Comparison of ENCODE assay signal across 21 cellular contexts in the genomic region with DNA sequence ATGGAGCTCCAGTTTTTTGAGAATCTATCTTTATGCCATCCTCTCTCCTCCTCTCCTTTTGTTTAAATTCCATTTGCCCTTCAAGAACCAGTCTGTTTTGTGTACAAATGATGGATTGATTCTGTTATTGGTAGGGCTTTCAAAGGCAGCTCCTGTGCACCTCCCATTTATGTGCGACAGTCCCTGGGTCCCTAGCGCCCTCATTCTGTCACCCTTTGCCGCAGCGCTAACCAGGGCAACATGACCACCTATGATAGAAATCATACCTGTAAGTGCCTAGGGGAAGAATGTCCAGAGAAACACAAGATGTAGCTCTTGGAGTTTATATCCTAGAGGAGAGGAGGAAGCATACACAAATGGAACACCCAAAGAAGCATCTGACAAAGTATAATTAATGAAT.
DNase-seq lines count a peak whose midpoint lies in the region; ATAC-seq, FAIRE-seq and TF ChIP-seq lines count a peak whose summit lies in the region.
"Had no signal": no experiment of that assay in that cellular context is flagged by ENCODE, and none has a peak within 500 bp of the region (broad histone marks: within the 10 kb centered on the region; RNA-seq: fewer than 3 reads in every experiment).

No MANE protein-coding gene starts in this region.

- intact Hi-C loops in OCI-LY7 (cut with micrococcal nuclease; ENCODE audit: unreplicated experiment) (no loop called here), PC-3 (cut with micrococcal nuclease) (no loop called here)

- H3K18ac ChIP-seq in H1 (ENCODE audit: extremely low read depth, low read length) = no peak overlapping the region

- no peak for TF ChIP-seq POLR2A in H1 (IDR thresholded peaks at IDR 0.05; ENCODE audit: control extremely low read depth in 1 of 2, low read depth in 2 of 2, low read length in 2 of 2)

- no peak overlapping the region for H4K5ac ChIP-seq in H1 (ENCODE audit: insufficient read length, low read depth, low read length)

- no peaks in the 10 kb centered on the region for H4K20me1 ChIP-seq in GM23338 (replicated peaks; ENCODE audit: insufficient read depth)
- H4K20me1 ChIP-seq in OCI-LY7 (ENCODE audit: insufficient read depth, low read length) = no peaks in the 10 kb centered on the region
- H4K20me1 ChIP-seq in H1 (replicated peaks in 1 of 2; ENCODE audit: control insufficient read depth in 1 of 2, insufficient read depth in 2 of 2, low read length in 2 of 2) = no peaks in the 10 kb centered on the region
- no peaks in the 10 kb centered on the region for H4K20me1 ChIP-seq in PC-3 (ENCODE audit: low read length)
- H4K20me1 ChIP-seq: BLaER1 treated with 17β-estradiol and CSF1 and Interleukin-3, amounts not matched to agents 10 nM and 100 nM had no signal

- CTCF ChIA-PET in OCI-LY7 (lab: Charles Lee; ENCODE audit: unreplicated experiment) (no interaction called here), H1 (lab: Charles Lee; ENCODE audit: partially characterized antibody) (interaction anchor here (0.5 to 1.9 kb wide), 15 partner anchors 9 to 453 kb away, joined by 3 to 7 read pairs (median 3); no protein-coding TSS in a partner anchor), PC-3 (lab: Charles Lee) (no interaction called here)

- H3K4me3 ChIP-seq in GM23338 = no peak overlapping the region
- no peak overlapping the region for H3K4me3 ChIP-seq in OCI-LY7 (ENCODE audit: low read depth, low read length, poor library complexity, severe bottlenecking)
- H3K4me3 ChIP-seq in H1 (ENCODE audit: extremely low read depth in 1 of 4, insufficient read depth in 2 of 4, low read depth in 3 of 4, low read length in 4 of 4) = no peak overlapping the region
- no peak overlapping the region for H3K4me3 ChIP-seq in PC-3 (ENCODE audit: low read length)
- H3K4me3 ChIP-seq: A549; BLaER1 treated with 17β-estradiol and CSF1 and Interleukin-3, amounts not matched to agents 10 nM and 100 nM had no signal

- no peak overlapping the region for H3K23ac ChIP-seq in H1 (ENCODE audit: insufficient read length)

- H2AFZ ChIP-seq in GM23338 (no peak overlapping the region), OCI-LY7 (ENCODE audit: low read length) (no peak overlapping the region), H1 (ENCODE audit: low read length) (no peak overlapping the region), PC-3 (ENCODE audit: low read length) (no peak overlapping the region)

- BruUV-seq in OCI-LY7 (replicated peaks; lab: Mats Ljungman, UMichigan) = no TSS peak
- no TSS peak for BruUV-seq in PC-3 (replicated peaks; lab: Mats Ljungman, UMichigan)

- no peaks in the 10 kb centered on the region for H3F3A ChIP-seq in GM23338 (replicated peaks; ENCODE audit: low read depth)
- H3F3A ChIP-seq in PC-3 (ENCODE audit: low read length, unreplicated experiment) = no peaks in the 10 kb centered on the region

- TF ChIP-seq CTCF in GM23338 (conservative IDR thresholded peaks at IDR 0.05; ENCODE audit: low read depth in 2 of 2) (peak; percentile 28 to 65; a peak in 3 of 4 replicates), OCI-LY7 (conservative IDR thresholded peaks at IDR 0.05; ENCODE audit: low read length) (0 out of 2 replicates have a peak, but pooled peaks have one; percentile 20), H1 (IDR thresholded peaks at IDR 0.05; ENCODE audit: control extremely low read depth in 1 of 3, insufficient read depth in 1 of 3, low read depth in 1 of 3, low read length in 3 of 3) (peak in 1 of 3 experiments; percentile 25; a peak in 1 of 4 replicates), PC-3 (conservative IDR thresholded peaks at IDR 0.05; ENCODE audit: low read depth, low read length) (no peak)

- peak; percentile 23 to 52; a peak in 3 of 4 replicates for TF ChIP-seq RAD21 in H1 (IDR thresholded peaks at IDR 0.05 in 1 of 2, conservative IDR thresholded peaks at IDR 0.05 in 1 of 2; ENCODE audit: low read depth in 2 of 2, low read length in 2 of 2)

- H3K36me3 Mint-ChIP-seq in GM23338 (ENCODE audit: low read depth) = no peaks in the 10 kb centered on the region
- H3K36me3 Mint-ChIP-seq: CD8-positive, alpha-beta T cell had no signal

- H2AK5ac ChIP-seq in H1 (ENCODE audit: low read depth, low read length) = no peak overlapping the region

- no peak overlapping the region for H2BK15ac ChIP-seq in H1 (ENCODE audit: low read length)

- H4K8ac ChIP-seq in H1 (ENCODE audit: extremely low read depth, insufficient read depth, low read length) = no peak overlapping the region

- H3K23me2 ChIP-seq in H1 (ENCODE audit: low read depth, low read length) = no peaks in the 10 kb centered on the region

- H4K91ac ChIP-seq in H1 (replicated peaks; ENCODE audit: insufficient read length, low read length) = no peak overlapping the region

- H3K4me2 ChIP-seq in GM23338 (no peak overlapping the region), OCI-LY7 (ENCODE audit: low read length) (no peak overlapping the region), H1 (ENCODE audit: insufficient read depth in 1 of 2, low read depth in 2 of 2, low read length in 2 of 2) (no peak overlapping the region), PC-3 (ENCODE audit: low read length) (no peak overlapping the region)
- H3K4me2 ChIP-seq: A549 had no signal

- H3K27me3 ChIP-seq in GM23338 (ENCODE audit: insufficient read depth) = peaks cover 9% of the 10 kb centered on the region
- peaks cover 2 to 6% (median 4%) of the 10 kb centered on the region in 4 experiments; a peak in 5 of 7 replicates for H3K27me3 ChIP-seq in H1 (replicated peaks in 1 of 4; ENCODE audit: control insufficient read depth in 3 of 4, extremely low read depth in 1 of 4, insufficient read depth in 3 of 4, low read length in 3 of 4)
- peaks cover 18% of the 10 kb centered on the region; the same call in 1 of the 2 replicates for H3K27me3 ChIP-seq in PC-3 (ENCODE audit: low read length)

- FAIRE-seq in H1 (lab: Jason Lieb, UNC) = no peak
- FAIRE-seq: A549, D721Med, G401.6, GM12891, GM18507 had no signal

- no peak overlapping the region for H2BK5ac ChIP-seq in H1 (ENCODE audit: low read depth, low read length)

- H3K27ac Mint-ChIP-seq in GM23338 = no peak overlapping the region
- H3K27ac Mint-ChIP-seq: B cell; CD4-positive, alpha-beta T cell; CD8-positive, alpha-beta T cell had no signal

- no peaks in the 10 kb centered on the region for H3K79me2 ChIP-seq in GM23338 (replicated peaks; ENCODE audit: insufficient read depth)
- no peaks in the 10 kb centered on the region for H3K79me2 ChIP-seq in OCI-LY7 (ENCODE audit: insufficient read depth, low read depth, low read length)
- H3K79me2 ChIP-seq in H1 (ENCODE audit: control insufficient read depth in 1 of 2, insufficient read depth in 2 of 2, low read length in 2 of 2) = no peaks in the 10 kb centered on the region
- no peaks in the 10 kb centered on the region for H3K79me2 ChIP-seq in PC-3 (ENCODE audit: low read length)

- TF ChIP-seq EP300 in H1 (IDR thresholded peaks at IDR 0.05; ENCODE audit: borderline replicate concordance in 1 of 2, low read depth in 2 of 2, low read length in 2 of 2) = no peak

- ATAC-seq in GM23338 (no peak), PC-3 (no peak), GM18498 (IDR thresholded peaks at IDR 0.05; ENCODE audit: unreplicated experiment) (no peak)
- ATAC-seq: A549; CD8-positive, alpha-beta T cell had no signal

- POLR2A ChIA-PET in OCI-LY7 (lab: Charles Lee) (interaction anchor here (0.6 kb wide), 1 partner anchor 50 kb away, joined by 5 read pairs; no protein-coding TSS in a partner anchor), H1 (lab: Charles Lee; ENCODE audit: partially characterized antibody) (interaction anchor here (0.5 kb wide), 1 partner anchor 384 kb away, joined by 3 read pairs; no protein-coding TSS in a partner anchor), PC-3 (lab: Charles Lee; ENCODE audit: unreplicated experiment) (no interaction called here)

- H3K56ac ChIP-seq in H1 (replicated peaks; ENCODE audit: insufficient read length, low read depth, low read length) = no peak overlapping the region

- no peak overlapping the region for H2BK12ac ChIP-seq in H1 (ENCODE audit: low read depth, low read length)

- H3K4me1 ChIP-seq in GM23338 (ENCODE audit: insufficient read depth) = no peaks in the 10 kb centered on the region
- H3K4me1 ChIP-seq in OCI-LY7 (ENCODE audit: insufficient read depth, low read length, poor library complexity, severe bottlenecking) = peaks cover 26% of the 10 kb centered on the region
- no peaks in the 10 kb centered on the region; a peak in 1 of 7 replicates for H3K4me1 ChIP-seq in H1 (replicated peaks in 1 of 4; ENCODE audit: control insufficient read depth in 3 of 4, insufficient read depth in 4 of 4, low read length in 3 of 4)
- no peaks in the 10 kb centered on the region for H3K4me1 ChIP-seq in PC-3 (ENCODE audit: insufficient read depth, low read length)
- H3K4me1 ChIP-seq: A549, Caco-2 had no signal

- no peak overlapping the region for H2BK20ac ChIP-seq in H1 (ENCODE audit: low read length)

- DNase-seq in GM23338 (ENCODE audit: low spot score) (peak; percentile 17), OCI-LY7 (ENCODE audit: low spot score) (no peak), H1 (ENCODE audit: low read depth in 1 of 2, low spot score in 2 of 2) (no peak), PC-3 (no peak)
- DNase-seq: AML-193; Caco-2; Calu3; CD4-positive, alpha-beta T cell; CD8-positive, alpha-beta T cell; DMS79 treated with DMSO at 0.1 percent for 48 hours; GF-D8 had no signal

- H3K4me3 Mint-ChIP-seq in GM23338 = no peak overlapping the region
- H3K4me3 Mint-ChIP-seq: B cell; CD4-positive, alpha-beta T cell; CD8-positive, alpha-beta T cell had no signal

- H2BK120ac ChIP-seq in H1 (replicated peaks; ENCODE audit: low read depth, low read length) = no peak overlapping the region

- H3K79me1 ChIP-seq in H1 (ENCODE audit: low read depth, low read length) = no peaks in the 10 kb centered on the region

- H3K9ac ChIP-seq in H1 (replicated peaks in 1 of 4; ENCODE audit: extremely low read depth in 1 of 4, low read depth in 3 of 4, low read length in 3 of 4) = no peak overlapping the region
- no peak overlapping the region for H3K9ac ChIP-seq in PC-3 (ENCODE audit: low read length)
- H3K9ac ChIP-seq: BLaER1 treated with 17β-estradiol and CSF1 and Interleukin-3, amounts not matched to agents 10 nM and 100 nM had no signal

- H3K9me2 ChIP-seq in GM23338 (ENCODE audit: insufficient read depth) (no peaks in the 10 kb centered on the region), OCI-LY7 (ENCODE audit: insufficient read depth, low read length) (no peaks in the 10 kb centered on the region), PC-3 (replicated peaks; ENCODE audit: low read length) (no peaks in the 10 kb centered on the region)

- peaks cover 6% of the 10 kb centered on the region; the same call in 2 of the 3 replicates for H3K4me1 Mint-ChIP-seq in GM23338

- H3K14ac ChIP-seq in H1 (ENCODE audit: insufficient read length) = no peak overlapping the region

- WGBS in H1 (ENCODE audit: extremely low coverage in 1 of 2, insufficient coverage in 1 of 2, insufficient read length in 1 of 2, insufficient replicate concordance in 2 of 2, low coverage in 1 of 2, low lambda C conversion rate in 2 of 2, missing lambda C conversion rate in 1 of 2), 2 experiments = 81% methylated on average over 4 of the region's 4 CpGs; no CpG with 5 or more reads in 1 of the 2 experiments

- H3K36me3 ChIP-seq in GM23338 (ENCODE audit: insufficient read depth) = no peaks in the 10 kb centered on the region
- H3K36me3 ChIP-seq in OCI-LY7 (ENCODE audit: insufficient read depth, low read length) = no peaks in the 10 kb centered on the region
- no peaks in the 10 kb centered on the region for H3K36me3 ChIP-seq in H1 (ENCODE audit: control insufficient read depth in 2 of 4, insufficient read depth in 4 of 4, low read length in 3 of 4)
- H3K36me3 ChIP-seq in PC-3 (ENCODE audit: low read depth, low read length) = no peaks in the 10 kb centered on the region
- H3K36me3 ChIP-seq: BLaER1 treated with 17β-estradiol and CSF1 and Interleukin-3, amounts not matched to agents 10 nM and 100 nM had no signal

- H3K9me3 Mint-ChIP-seq in GM23338 = no peaks in the 10 kb centered on the region
- H3K9me3 Mint-ChIP-seq: CD4-positive, alpha-beta T cell; CD8-positive, alpha-beta T cell had no signal

- H3K27ac ChIP-seq in GM23338 (ENCODE audit: low read depth) = no peak overlapping the region
- H3K27ac ChIP-seq in OCI-LY7 (ENCODE audit: low read depth, low read length, poor library complexity, severe bottlenecking) = no peak overlapping the region
- no peak overlapping the region for H3K27ac ChIP-seq in H1 (ENCODE audit: low read depth, low read length)
- H3K27ac ChIP-seq in PC-3 (ENCODE audit: low read length) = no peak overlapping the region
- H3K27ac ChIP-seq: 22Rv1; A549; BLaER1 treated with 17β-estradiol and CSF1 and Interleukin-3, amounts not matched to agents 10 nM and 100 nM; C4-2B had no signal

- H3K27me3 Mint-ChIP-seq in GM23338 (ENCODE audit: insufficient read depth, low read depth, poor library complexity) = peaks cover 16% of the 10 kb centered on the region

- no peak overlapping the region for H3K4ac ChIP-seq in H1 (replicated peaks; ENCODE audit: insufficient read length, low read depth, low read length)

- H3K9me3 ChIP-seq in OCI-LY7 (ENCODE audit: low read length) (no peaks in the 10 kb centered on the region), H1 (ENCODE audit: insufficient read depth in 2 of 2, low read depth in 1 of 2, low read length in 1 of 2) (no peaks in the 10 kb centered on the region), PC-3 (ENCODE audit: low read length) (no peaks in the 10 kb centered on the region)
- H3K9me3 ChIP-seq: A549; BLaER1 treated with 17β-estradiol and CSF1 and Interleukin-3, amounts not matched to agents 10 nM and 100 nM; Caco-2 had no signal
